8 cellular contexts compared by ENCODE assay signal in the genomic region with DNA sequence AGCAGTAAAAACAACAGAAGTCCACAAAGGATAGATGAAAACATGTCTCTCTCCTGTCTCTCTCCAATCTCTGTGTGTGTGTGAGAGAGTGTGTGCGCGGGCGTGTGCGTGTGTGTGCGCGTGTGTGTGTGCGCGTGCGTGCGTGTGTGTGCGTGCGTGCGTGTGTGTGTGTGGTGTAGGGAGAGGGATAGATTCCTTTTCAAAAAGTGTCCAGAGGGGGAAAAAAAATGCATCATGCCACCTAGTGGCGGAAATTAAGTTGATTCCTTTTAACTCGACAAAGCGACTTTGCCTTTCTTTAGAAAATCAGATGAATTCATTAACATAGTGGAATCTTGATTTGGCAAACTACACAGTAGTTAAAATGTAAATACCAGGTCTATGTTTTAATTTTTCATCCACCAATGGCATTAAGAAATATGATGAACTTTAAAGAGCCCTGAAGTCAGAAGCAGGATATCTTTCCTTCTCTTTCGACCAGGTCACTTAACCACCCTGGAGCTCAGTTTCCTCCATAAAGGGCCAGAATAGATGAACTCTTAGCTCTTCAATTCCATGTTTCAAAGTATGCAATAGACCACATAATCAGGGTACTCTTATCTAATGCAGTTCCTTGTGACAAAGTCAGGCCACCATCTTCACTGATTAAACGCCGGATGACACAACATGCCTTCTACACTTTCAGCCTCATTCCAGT.
DNase-seq lines count a peak whose midpoint lies in the region; ATAC-seq and TF ChIP-seq lines count a peak whose summit lies in the region.

No MANE protein-coding gene starts in this region.

- H3K4me1 Mint-ChIP-seq in neural crest cell = peaks cover 10% of the 10 kb centered on the region

- DNase-seq in CMK (ENCODE audit: low read depth) (peak; percentile 49), GM20000 (ENCODE audit: low spot score) (peak; percentile 28), NCI-H1105 treated with DMSO at 0.1 percent for 48 hours (lab: John Stamatoyannopoulos, UW) (peak; percentile 64), UCSD-AML1 (lab: John Stamatoyannopoulos, UW; ENCODE audit: unreplicated experiment) (peak; percentile 39), fibroblast of the conjunctiva (ENCODE audit: low read depth) (peak; percentile 61), neural crest cell (ENCODE audit: low read depth, low spot score) (peak; percentile 53)

- H3K9me3 Mint-ChIP-seq in neural crest cell = no peaks in the 10 kb centered on the region

- no peak for ATAC-seq in HG02759 (IDR thresholded peaks at IDR 0.05; ENCODE audit: unreplicated experiment)
- ATAC-seq in GM19467 (IDR thresholded peaks at IDR 0.05; ENCODE audit: unreplicated experiment) = no peak

- peaks cover 71% of the 10 kb centered on the region for H3K27me3 Mint-ChIP-seq in neural crest cell (ENCODE audit: low read depth)

- TF ChIP-seq CTCF in GM20000 (IDR thresholded peaks at IDR 0.05; ENCODE audit: extremely low read depth, missing control alignments) = peak; percentile 29
- TF ChIP-seq CTCF in neural crest cell (conservative IDR thresholded peaks at IDR 0.05) = peak; percentile 68

- peak overlapping the region; percentile 86 for H3K4me3 Mint-ChIP-seq in neural crest cell

- H3K27ac Mint-ChIP-seq in neural crest cell (ENCODE audit: unreplicated experiment) = no peak overlapping the region

- H3K36me3 Mint-ChIP-seq in neural crest cell (ENCODE audit: low read depth) = no peaks in the 10 kb centered on the region
